In genomic region chrY:13432293-13433025, GRCh38 we compare ENCODE assay signal across 28 cellular contexts. TPM values are rescaled to one million over a fixed set of nuclear protein-coding genes. Genes with fewer than 3 reads are reported as not detected.
A peak's percentile ranks its signal among the peaks of the same experiment; 100 is the strongest.
DNase-seq lines count a peak whose midpoint lies in the region; ATAC-seq and TF ChIP-seq lines count a peak whose summit lies in the region.
"Had no signal": no experiment of that assay in that cellular context is flagged by ENCODE, and none has a peak within 500 bp of the region (broad histone marks: within the 10 kb centered on the region; RNA-seq: fewer than 3 reads in every experiment).

No MANE protein-coding gene starts in this region.

- intact Hi-C loops in activated T-helper 1 cell treated with anti-CD3 and anti-CD28 coated beads, Interleukin-12 subunit alpha, Interleukin-12 subunit beta, Interleukin-2, Interleukin-4 antibody, amounts not matched to agents 30 ng/mL and 10 ng/mL and 1 ng/mL, durations not matched to agents 14 hours and 24 hours and 36 hours (cut with micrococcal nuclease): loop anchor here (10.0 kb wide), 1 partner anchor 528 kb away; the partner anchor contains the start of gene DDX3Y
- intact Hi-C loops in psoas muscle (cut with DNase I): no loop called here

- H3K27me3 Mint-ChIP-seq in activated T-cell treated with anti-CD3 and anti-CD28 coated beads, Interleukin-2, amount 50 U/mL, for 72 hours (ENCODE audit: low read depth): no peaks in the 10 kb centered on the region
- no peaks in the 10 kb centered on the region for H3K27me3 Mint-ChIP-seq in activated T-cell treated with anti-CD3 and anti-CD28 coated beads, Interleukin-2, amount 50 U/mL, for 24 hours
- no peaks in the 10 kb centered on the region for H3K27me3 Mint-ChIP-seq in activated T-helper 1 cell treated with anti-CD3 and anti-CD28 coated beads, Interleukin-12 subunit alpha, Interleukin-12 subunit beta, Interleukin-2, Interleukin-4 antibody, amounts not matched to agents 30 ng/mL and 10 ng/mL and 1 ng/mL, durations not matched to agents 14 hours and 24 hours and 36 hours (ENCODE audit: insufficient read depth)
- H3K27me3 Mint-ChIP-seq: naive B cell, T-cell, type B pancreatic cell had no signal

- peaks cover 0 to 27% of the 10 kb centered on the region in 2 donors for H3K36me3 Mint-ChIP-seq in activated T-cell treated with anti-CD3 and anti-CD28 coated beads, Interleukin-2, amount 50 U/mL, for 72 hours (ENCODE audit: insufficient read depth in 2 of 2)
- no peaks in the 10 kb centered on the region for H3K36me3 Mint-ChIP-seq in activated T-cell treated with anti-CD3 and anti-CD28 coated beads, Interleukin-2, amount 50 U/mL, for 24 hours (ENCODE audit: low read depth)
- H3K36me3 Mint-ChIP-seq in activated T-helper 1 cell treated with anti-CD3 and anti-CD28 coated beads, Interleukin-12 subunit alpha, Interleukin-12 subunit beta, Interleukin-2, Interleukin-4 antibody, amounts not matched to agents 30 ng/mL and 10 ng/mL and 1 ng/mL, durations not matched to agents 14 hours and 24 hours and 36 hours (ENCODE audit: low read depth): peaks cover 44% of the 10 kb centered on the region
- H3K36me3 Mint-ChIP-seq: mesothelial cell of epicardium, naive B cell, type B pancreatic cell had no signal

- H3K36me3 ChIP-seq in neutrophil (no peaks in the 10 kb centered on the region), psoas muscle (ENCODE audit: insufficient read depth in 1 of 2, low read depth in 1 of 2) (no peaks in the 10 kb centered on the region)
- H3K36me3 ChIP-seq: SJSA1 had no signal

- H3K27ac Mint-ChIP-seq in activated T-cell treated with anti-CD3 and anti-CD28 coated beads, Interleukin-2, amount 50 U/mL, for 72 hours: peak overlapping the region; percentile 89
- no peak overlapping the region for H3K27ac Mint-ChIP-seq in activated T-cell treated with anti-CD3 and anti-CD28 coated beads, Interleukin-2, amount 50 U/mL, for 24 hours
- H3K27ac Mint-ChIP-seq in activated T-helper 1 cell treated with anti-CD3 and anti-CD28 coated beads, Interleukin-12 subunit alpha, Interleukin-12 subunit beta, Interleukin-2, Interleukin-4 antibody, amounts not matched to agents 30 ng/mL and 10 ng/mL and 1 ng/mL, durations not matched to agents 14 hours and 24 hours and 36 hours: peak overlapping the region; percentile 80
- H3K27ac Mint-ChIP-seq: mesothelial cell of epicardium, type B pancreatic cell had no signal

- no peak for DNase-seq in activated T-cell treated with anti-CD3 and anti-CD28 coated beads, Interleukin-2, amount 50 U/mL, for 72 hours
- DNase-seq in activated T-cell treated with anti-CD3 and anti-CD28 coated beads, Interleukin-2, amount 50 U/mL, for 24 hours: no peak
- peak; percentile 21 for DNase-seq in H4 (ENCODE audit: low spot score)
- DNase-seq in activated T-helper 1 cell treated with anti-CD3 and anti-CD28 coated beads, Interleukin-12 subunit alpha, Interleukin-12 subunit beta, Interleukin-2, Interleukin-4 antibody, amounts not matched to agents 30 ng/mL and 10 ng/mL and 1 ng/mL, durations not matched to agents 14 hours and 24 hours and 36 hours (ENCODE audit: low spot score): no peak
- no peak for DNase-seq in 8988T
- DNase-seq in psoas muscle: no peak
- DNase-seq: activated CD4-positive, CD25-positive, alpha-beta regulatory T cell treated with anti-CD3 and anti-CD28 coated beads, Interleukin-2, amount 50 U/mL, for 72 hours; activated CD8-positive, alpha-beta memory T cell treated with anti-CD3 and anti-CD28 coated beads, Interleukin-2, amount 50 U/mL, for 4 hours; amygdala; DMS79 treated with DMSO at 0.1 percent for 48 hours; glutamatergic neuron; islet precursor cell; left ventricle myocardium superior; MM.1S; naive B cell; NCI-H1417; NCI-H2029 treated with DMSO at 0.1 percent for 48 hours; NCI-H345; NCI-H748 treated with DMSO at 0.1 percent for 48 hours; occipital lobe; T-cell had no signal

- no peaks in the 10 kb centered on the region for H3K4me1 ChIP-seq in neutrophil (ENCODE audit: control insufficient read depth in 1 of 2, insufficient read depth in 1 of 2, low read depth in 1 of 2, low read length in 1 of 2)
- H3K4me1 ChIP-seq in psoas muscle: no peaks in the 10 kb centered on the region
- H3K4me1 ChIP-seq: SJSA1 had no signal

- H3K9me3 Mint-ChIP-seq in activated T-cell treated with anti-CD3 and anti-CD28 coated beads, Interleukin-2, amount 50 U/mL, for 72 hours: peaks cover 0 to 12% of the 10 kb centered on the region in 2 donors
- no peaks in the 10 kb centered on the region for H3K9me3 Mint-ChIP-seq in activated T-cell treated with anti-CD3 and anti-CD28 coated beads, Interleukin-2, amount 50 U/mL, for 24 hours
- peaks cover 36% of the 10 kb centered on the region for H3K9me3 Mint-ChIP-seq in activated T-helper 1 cell treated with anti-CD3 and anti-CD28 coated beads, Interleukin-12 subunit alpha, Interleukin-12 subunit beta, Interleukin-2, Interleukin-4 antibody, amounts not matched to agents 30 ng/mL and 10 ng/mL and 1 ng/mL, durations not matched to agents 14 hours and 24 hours and 36 hours
- H3K9me3 Mint-ChIP-seq: mesothelial cell of epicardium, type B pancreatic cell had no signal

- no peaks in the 10 kb centered on the region for H3K9me3 ChIP-seq in neutrophil
- H3K9me3 ChIP-seq in psoas muscle: no peaks in the 10 kb centered on the region
- H3K9me3 ChIP-seq: SJSA1 had no signal

- H3K27me3 ChIP-seq in neutrophil (no peaks in the 10 kb centered on the region), psoas muscle (ENCODE audit: insufficient read depth in 3 of 3, low read length in 2 of 3) (no peaks in the 10 kb centered on the region)
- H3K27me3 ChIP-seq: SJSA1 had no signal

- peak overlapping the region; percentile 27 for H3K27ac ChIP-seq in neutrophil
- no peak overlapping the region for H3K27ac ChIP-seq in psoas muscle
- H3K27ac ChIP-seq: KMS-11, SJSA1 had no signal

- TF ChIP-seq CTCF in neutrophil (IDR thresholded peaks at IDR 0.05) (no peak), psoas muscle (IDR thresholded peaks at IDR 0.05) (no peak)

- no peaks in the 10 kb centered on the region for H3K4me1 Mint-ChIP-seq in activated T-cell treated with anti-CD3 and anti-CD28 coated beads, Interleukin-2, amount 50 U/mL, for 72 hours (ENCODE audit: low read depth)
- no peaks in the 10 kb centered on the region for H3K4me1 Mint-ChIP-seq in activated T-cell treated with anti-CD3 and anti-CD28 coated beads, Interleukin-2, amount 50 U/mL, for 24 hours (ENCODE audit: low read depth)
- peaks cover 55% of the 10 kb centered on the region for H3K4me1 Mint-ChIP-seq in activated T-helper 1 cell treated with anti-CD3 and anti-CD28 coated beads, Interleukin-12 subunit alpha, Interleukin-12 subunit beta, Interleukin-2, Interleukin-4 antibody, amounts not matched to agents 30 ng/mL and 10 ng/mL and 1 ng/mL, durations not matched to agents 14 hours and 24 hours and 36 hours (ENCODE audit: low read depth)
- H3K4me1 Mint-ChIP-seq: mesothelial cell of epicardium had no signal

- H3K4me3 Mint-ChIP-seq in activated T-cell treated with anti-CD3 and anti-CD28 coated beads, Interleukin-2, amount 50 U/mL, for 72 hours: peak overlapping the region in 1 of 2 donors; percentile 88
- H3K4me3 Mint-ChIP-seq in activated T-cell treated with anti-CD3 and anti-CD28 coated beads, Interleukin-2, amount 50 U/mL, for 24 hours: no peak overlapping the region
- H3K4me3 Mint-ChIP-seq in activated T-helper 1 cell treated with anti-CD3 and anti-CD28 coated beads, Interleukin-12 subunit alpha, Interleukin-12 subunit beta, Interleukin-2, Interleukin-4 antibody, amounts not matched to agents 30 ng/mL and 10 ng/mL and 1 ng/mL, durations not matched to agents 14 hours and 24 hours and 36 hours: peak overlapping the region; percentile 20
- H3K4me3 Mint-ChIP-seq: mesothelial cell of epicardium, type B pancreatic cell had no signal

- WGBS in psoas muscle, 3 donors: 89 to 97% methylated on average over 3 of the region's 3 CpGs; no CpG with 5 or more reads in 1 of the 3 donors

- ATAC-seq in activated T-cell treated with anti-CD3 and anti-CD28 coated beads, Interleukin-2, amount 50 U/mL, for 72 hours (replicated peaks in 1 of 2): no peak
- no peak for ATAC-seq in GM19463 (IDR thresholded peaks at IDR 0.05; ENCODE audit: unreplicated experiment)
- no peak for ATAC-seq in psoas muscle
- ATAC-seq: HCT116, left ventricle myocardium superior, T-cell had no signal

- no peak overlapping the region for H3K4me3 ChIP-seq in neutrophil (ENCODE audit: low read depth in 1 of 2, low read length in 1 of 2)
- no peak overlapping the region for H3K4me3 ChIP-seq in psoas muscle
- H3K4me3 ChIP-seq: SJSA1 had no signal

RNA-seq across cellular contexts. Expression of gene UTY, which starts 47.4 kb away (rescaled TPM):
- 10 to 100 TPM in 1 of 2 donors, not detected in 1; 30.8 TPM for total RNA-seq in activated T-cell treated with anti-CD3 and anti-CD28 coated beads, Interleukin-2, amount 50 U/mL, for 72 hours
- 7.0 and 8.4 TPM in 2 replicates for total RNA-seq in H4 (2014; rRNA removed; shearing (Covaris generic))
- total RNA-seq in activated T-helper 1 cell treated with anti-CD3 and anti-CD28 coated beads, Interleukin-12 subunit alpha, Interleukin-12 subunit beta, Interleukin-2, Interleukin-4 antibody, amounts not matched to agents 30 ng/mL and 10 ng/mL and 1 ng/mL, durations not matched to agents 14 hours and 24 hours and 36 hours: 22.1 and 25.4 TPM in 2 replicates
- not detected for total RNA-seq in psoas muscle
- 1 to 10 TPM in 2 of 3 donors, not detected in 1; 1.3 to 4.5 TPM for polyA plus RNA-seq in psoas muscle
- total RNA-seq: mesothelial cell of epicardium, occipital lobe, SJSA1 had no signal
